In genomic region chr12:69516950-69517349, GRCh38 we compare ENCODE assay signal across 25 cellular contexts.
"Had no signal": no experiment of that assay in that cellular context is flagged by ENCODE, and none has a peak within 500 bp of the region (broad histone marks: within the 10 kb centered on the region; RNA-seq: fewer than 3 reads in every experiment).

No MANE protein-coding gene starts in this region.

- H3K9me3 ChIP-seq: esophagus muscularis mucosa, gastroesophageal sphincter, lower lobe of right lung, mucosa of descending colon had no signal

- H2AFZ ChIP-seq: hepatocyte had no signal

- H3K27ac ChIP-seq: coronary artery, dorsolateral prefrontal cortex, esophagus muscularis mucosa, foreskin keratinocyte, gastroesophageal sphincter, heart left ventricle, hepatocyte, lower lobe of right lung had no signal

- H3K27me3 ChIP-seq: dorsolateral prefrontal cortex, esophagus muscularis mucosa, foreskin keratinocyte, gastroesophageal sphincter, heart left ventricle, hepatocyte had no signal

- ATAC-seq: foreskin keratinocyte, gastroesophageal sphincter, heart left ventricle, left colon, left lobe of liver, left ventricle myocardium superior, lower lobe of right lung, mucosa of descending colon had no signal

- FAIRE-seq: colon, endothelial cell of umbilical vein, frontal cortex, kidney had no signal

- DNase-seq: dermis blood vessel endothelial cell; dorsolateral prefrontal cortex; effector CD4-positive, alpha-beta T cell; effector memory CD4-positive, alpha-beta T cell; foreskin keratinocyte; heart left ventricle; hypothalamus; immature natural killer cell; islet precursor cell; kidney; kidney glomerular epithelial cell; left colon; left ventricle myocardium superior; lower lobe of right lung; mesenchymal stem cell; mucosa of descending colon; naive B cell had no signal

- H3K36me3 ChIP-seq: esophagus muscularis mucosa, gastroesophageal sphincter, heart left ventricle, lower lobe of right lung had no signal

- H3K4me3 ChIP-seq: coronary artery, dorsolateral prefrontal cortex, esophagus muscularis mucosa, gastroesophageal sphincter, heart left ventricle, hepatocyte, lower lobe of right lung, mucosa of descending colon had no signal

- H3K4me2 ChIP-seq: hepatocyte had no signal
